ENCODE assay signal across 12 cellular contexts in the genomic region with DNA sequence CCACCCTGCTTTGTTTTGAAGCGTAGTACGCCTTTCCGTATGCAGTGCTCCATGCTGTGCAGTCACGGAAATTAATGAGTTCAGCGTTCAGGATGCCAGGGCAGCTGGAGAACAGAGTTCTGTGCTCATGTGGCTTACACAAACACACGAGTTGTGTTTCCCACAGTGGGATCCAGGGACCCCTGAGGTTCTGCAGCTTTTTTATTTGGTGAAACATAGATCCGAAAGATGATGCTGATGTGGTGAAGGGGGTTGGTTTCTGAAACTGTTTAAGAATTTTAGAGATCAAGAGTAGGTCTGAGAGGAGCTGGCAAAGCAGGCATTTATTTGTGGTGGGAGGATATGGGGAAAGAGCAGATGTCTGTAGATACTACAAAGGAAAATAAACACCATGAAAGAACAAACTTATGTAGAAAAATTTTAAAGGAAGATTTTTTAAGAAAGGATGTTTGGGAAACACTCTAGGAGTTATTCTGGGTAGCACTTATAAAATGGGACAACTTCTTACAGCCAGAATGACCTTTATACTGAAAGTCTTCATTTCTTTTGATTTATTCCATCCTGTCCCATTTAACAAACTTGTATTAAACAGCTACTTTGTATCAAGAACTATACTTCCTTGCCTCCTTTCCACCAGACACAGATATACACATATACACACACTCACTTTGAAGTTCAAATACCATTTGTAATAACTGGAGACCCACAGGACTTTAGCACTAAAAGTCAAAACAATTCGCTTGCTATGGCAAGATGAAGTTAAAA. TPM values are rescaled to one million over a fixed set of nuclear protein-coding genes. Genes with fewer than 3 reads are reported as not detected.
DNase-seq lines count a peak whose midpoint lies in the region; ATAC-seq and TF ChIP-seq lines count a peak whose summit lies in the region.
"Had no signal": no experiment of that assay in that cellular context is flagged by ENCODE, and none has a peak within 500 bp of the region (broad histone marks: within the 10 kb centered on the region; RNA-seq: fewer than 3 reads in every experiment).

No MANE protein-coding gene starts in this region.

- peaks cover 84% of the 10 kb centered on the region for H3K4me1 Mint-ChIP-seq in osteocyte (ENCODE audit: unreplicated experiment)

- peaks cover 5% of the 10 kb centered on the region for H3K36me3 Mint-ChIP-seq in osteocyte (ENCODE audit: unreplicated experiment)
- H3K36me3 Mint-ChIP-seq: activated naive CD8-positive, alpha-beta T cell treated with anti-CD3 and anti-CD28 coated beads, Interleukin-2, amount 10 ng/mL, durations not matched to agents 7 days and 5 days; CD8-positive, alpha-beta T cell had no signal

- peak; percentile 53 for DNase-seq in DMS53 (lab: John Stamatoyannopoulos, UW)
- DNase-seq in NCI-H69 (lab: John Stamatoyannopoulos, UW) = peak; percentile 81
- DNase-seq in fibroblast of peridontal ligament (ENCODE audit: extremely low read depth) = peak; percentile 71
- DNase-seq in osteocyte (ENCODE audit: extremely low spot score, unreplicated experiment) = peak; percentile 89
- no peak for DNase-seq in 8988T
- no peak for DNase-seq in NCI-H2171 (lab: John Stamatoyannopoulos, UW)
- DNase-seq in activated gamma-delta T cell (lab: John Stamatoyannopoulos, UW) = no peak
- DNase-seq: activated naive CD8-positive, alpha-beta T cell treated with anti-CD3 and anti-CD28 coated beads, Interleukin-2, amount 10 ng/mL, durations not matched to agents 7 days and 5 days; CD8-positive, alpha-beta T cell; hippocampal formation; stimulated activated naive CD4-positive, alpha-beta T cell had no signal

- no peak for TF ChIP-seq CTCF in osteocyte (IDR thresholded peaks at IDR 0.05)

- H3K27me3 Mint-ChIP-seq in osteocyte (ENCODE audit: unreplicated experiment) = no peaks in the 10 kb centered on the region
- H3K27me3 Mint-ChIP-seq: activated naive CD8-positive, alpha-beta T cell treated with anti-CD3 and anti-CD28 coated beads, Interleukin-2, amount 10 ng/mL, durations not matched to agents 7 days and 5 days had no signal

- ATAC-seq in GM21737 (IDR thresholded peaks at IDR 0.05; ENCODE audit: unreplicated experiment) = no peak
- ATAC-seq: CD8-positive, alpha-beta T cell had no signal

- peak overlapping the region; percentile 58 for H3K4me3 Mint-ChIP-seq in osteocyte (ENCODE audit: unreplicated experiment)
- H3K4me3 Mint-ChIP-seq: activated naive CD8-positive, alpha-beta T cell treated with anti-CD3 and anti-CD28 coated beads, Interleukin-2, amount 10 ng/mL, durations not matched to agents 7 days and 5 days; CD8-positive, alpha-beta T cell had no signal

- H3K27ac Mint-ChIP-seq in osteocyte (ENCODE audit: unreplicated experiment) = peak overlapping the region; percentile 97
- H3K27ac Mint-ChIP-seq: activated naive CD8-positive, alpha-beta T cell treated with anti-CD3 and anti-CD28 coated beads, Interleukin-2, amount 10 ng/mL, durations not matched to agents 7 days and 5 days; CD8-positive, alpha-beta T cell had no signal

- no peaks in the 10 kb centered on the region for H3K9me3 Mint-ChIP-seq in osteocyte (ENCODE audit: unreplicated experiment)
- H3K9me3 Mint-ChIP-seq: activated naive CD8-positive, alpha-beta T cell treated with anti-CD3 and anti-CD28 coated beads, Interleukin-2, amount 10 ng/mL, durations not matched to agents 7 days and 5 days; CD8-positive, alpha-beta T cell had no signal

RNA-seq across cellular contexts. Expression of gene ITGA1, which starts 52.8 kb away (rescaled TPM):
- total RNA-seq in osteocyte = 143 and 150 TPM in 2 replicates

RNA-seq across cellular contexts. Expression of gene PELO, which starts 52.8 kb away (rescaled TPM):
- 82.4 and 83.7 TPM in 2 replicates for total RNA-seq in osteocyte

Comparison
In these comparisons a context has a peak if more than half of its experiments do, and no peak if none do; other contexts are left out.
1. DNase-seq: peak in DMS53 (single experiment), NCI-H69 (single experiment), fibroblast of peridontal ligament (single experiment) and osteocyte (single experiment); none in 8988T (single experiment), NCI-H2171 (single experiment) and activated gamma-delta T cell (single experiment).